ENCODE assay signal across 1 cellular context in the genomic region with DNA sequence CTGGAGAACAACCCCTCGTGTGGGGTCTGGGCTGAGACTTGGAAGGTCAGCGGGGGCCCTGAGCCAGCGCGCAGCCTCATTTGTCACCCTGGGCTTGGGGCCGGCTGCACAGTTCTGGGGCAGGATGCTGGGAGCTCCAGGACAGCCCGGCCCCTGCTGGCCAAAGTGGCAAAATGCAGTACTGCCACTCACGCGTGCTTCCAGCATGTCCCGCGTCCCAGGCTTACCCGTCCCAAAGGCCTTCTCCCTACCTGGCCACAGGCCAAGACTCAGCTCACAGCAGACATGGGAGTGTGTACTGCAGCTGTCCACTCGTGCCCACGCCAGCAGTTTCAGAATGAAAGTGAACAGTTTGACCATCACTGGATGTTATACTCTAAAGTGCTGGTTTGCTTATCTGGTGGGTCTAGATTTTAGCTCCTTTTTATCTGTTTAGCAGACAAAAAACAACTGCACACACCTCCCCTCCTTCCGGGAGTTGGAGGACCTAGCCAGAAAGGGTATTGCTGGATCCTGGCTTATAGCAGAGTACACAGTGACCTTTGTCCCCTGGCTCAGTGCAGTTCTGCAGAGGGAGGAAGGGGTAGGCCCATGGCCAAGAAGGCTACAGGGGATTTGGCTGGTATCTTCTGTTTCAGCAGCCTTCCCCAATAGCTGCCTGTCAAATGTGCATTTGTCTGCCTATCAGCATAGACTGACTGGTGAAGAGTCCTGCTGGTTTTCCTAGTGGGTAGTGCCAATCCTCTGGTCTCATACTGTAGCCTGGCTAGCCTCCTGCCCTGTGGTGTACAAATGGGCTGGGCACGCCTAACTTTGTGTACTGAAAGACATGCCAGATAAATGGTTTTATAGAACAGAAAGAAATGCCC.
TF ChIP-seq lines count a peak whose summit lies in the region.

No MANE protein-coding gene starts in this region.

TF ChIP-seq in K562, 482 proteins besides CTCF, POLR2A, EP300 and RAD21 (continued from another document):
- no peak for TF ChIP-seq CREB1 (IDR thresholded peaks at IDR 0.05)
- TF ChIP-seq CREB1 (CRISPR knock-in tag; IDR thresholded peaks at IDR 0.05), result peak; percentile 29
- no peak for TF ChIP-seq TGIF2 (CRISPR knock-in tag; IDR thresholded peaks at IDR 0.05)
- TF ChIP-seq OTX1 (CRISPR knock-in tag; IDR thresholded peaks at IDR 0.05), result no peak
- no peak for TF ChIP-seq KDM4B (IDR thresholded peaks at IDR 0.05; ENCODE audit: borderline replicate concordance in 2 of 2, low read depth in 1 of 2)
- no peak for TF ChIP-seq NR3C1 (CRISPR knock-in tag; IDR thresholded peaks at IDR 0.05)
- no peak for TF ChIP-seq ZNF124 (CRISPR knock-in tag; IDR thresholded peaks at IDR 0.05)
- no peak for TF ChIP-seq USF1 (CRISPR knock-in tag; IDR thresholded peaks at IDR 0.05)
- peak; percentile 73; the same call in 1 of the 2 replicates for TF ChIP-seq TARDBP (IDR thresholded peaks at IDR 0.05)
- TF ChIP-seq ZNF282 (CRISPR knock-in tag; IDR thresholded peaks at IDR 0.05), result no peak
- no peak for TF ChIP-seq NR2C2 (CRISPR knock-in tag; IDR thresholded peaks at IDR 0.05)
- TF ChIP-seq NR2C2 (tag; IDR thresholded peaks at IDR 0.05), result peak; percentile 58; the same call in 1 of the 2 replicates
- no peak for TF ChIP-seq TAF15 (IDR thresholded peaks at IDR 0.05; ENCODE audit: low read depth, low read length)
